ENCODE assay signal across 8 cellular contexts in genomic region chr9:87973791-87974292, GRCh38. TPM values are rescaled to one million over a fixed set of nuclear protein-coding genes. Genes with fewer than 3 reads are reported as not detected.
A peak's percentile ranks its signal among the peaks of the same experiment; 100 is the strongest.
DNase-seq lines count a peak whose midpoint lies in the region; ATAC-seq lines count a peak whose summit lies in the region.

No MANE protein-coding gene starts in this region.

- H3K9me3 ChIP-seq in iPS-15b (ENCODE audit: control insufficient read depth, insufficient read depth, low read length): no peaks in the 10 kb centered on the region

- peaks cover 4% of the 10 kb centered on the region for H3K27me3 Mint-ChIP-seq in activated CD8-positive, alpha-beta T cell treated with anti-CD3 and anti-CD28 coated beads, Interleukin-2, amount 10 ng/mL, durations not matched to agents 7 days and 5 days (ENCODE audit: low read depth)
- H3K27me3 Mint-ChIP-seq in stimulated activated naive B cell treated with anti-CD40 and anti-IgM and Interleukin-4, amounts not matched to agents 10 μg/mL and 1 μg/mL and 100 μg/mL, for 72 hours: peaks cover 29 to 30% of the 10 kb centered on the region in 2 donors

- CTCF ChIA-PET in activated CD8-positive, alpha-beta T cell treated with anti-CD3 and anti-CD28 coated beads, Interleukin-2, amount 10 ng/mL, durations not matched to agents 7 days and 5 days (lab: Charles Lee): interaction anchor here (1.0 to 1.3 kb wide), 4 partner anchors 19 to 605 kb away, joined by 3 to 4 read pairs (median 3); no protein-coding TSS in a partner anchor

- H3K36me3 ChIP-seq in iPS-15b (ENCODE audit: control insufficient read depth, insufficient read depth, low read length): no peaks in the 10 kb centered on the region

- no peaks in the 10 kb centered on the region for H3K36me3 Mint-ChIP-seq in activated CD8-positive, alpha-beta T cell treated with anti-CD3 and anti-CD28 coated beads, Interleukin-2, amount 10 ng/mL, durations not matched to agents 7 days and 5 days (ENCODE audit: low read depth)
- peaks cover 2 to 7% of the 10 kb centered on the region in 2 donors for H3K36me3 Mint-ChIP-seq in stimulated activated naive B cell treated with anti-CD40 and anti-IgM and Interleukin-4, amounts not matched to agents 10 μg/mL and 1 μg/mL and 100 μg/mL, for 72 hours

- peaks cover 13% of the 10 kb centered on the region for H3K4me1 Mint-ChIP-seq in activated CD8-positive, alpha-beta T cell treated with anti-CD3 and anti-CD28 coated beads, Interleukin-2, amount 10 ng/mL, durations not matched to agents 7 days and 5 days (ENCODE audit: low read depth)
- H3K4me1 Mint-ChIP-seq in stimulated activated naive B cell treated with anti-CD40 and anti-IgM and Interleukin-4, amounts not matched to agents 10 μg/mL and 1 μg/mL and 100 μg/mL, for 72 hours: peaks cover 12 to 24% of the 10 kb centered on the region in 2 donors

- peaks cover 17% of the 10 kb centered on the region for H3K27me3 ChIP-seq in iPS-15b (ENCODE audit: control insufficient read depth, insufficient read depth, low read length)

- no peaks in the 10 kb centered on the region for H3K9me3 Mint-ChIP-seq in activated CD8-positive, alpha-beta T cell treated with anti-CD3 and anti-CD28 coated beads, Interleukin-2, amount 10 ng/mL, durations not matched to agents 7 days and 5 days (ENCODE audit: insufficient read depth)
- peaks cover 9 to 11% of the 10 kb centered on the region in 2 donors for H3K9me3 Mint-ChIP-seq in stimulated activated naive B cell treated with anti-CD40 and anti-IgM and Interleukin-4, amounts not matched to agents 10 μg/mL and 1 μg/mL and 100 μg/mL, for 72 hours

- no peak overlapping the region for H3K9ac ChIP-seq in iPS-15b (ENCODE audit: low read depth, low read length)

- H3K4me3 ChIP-seq in iPS-15b (ENCODE audit: low read depth, low read length): peak overlapping the region; percentile 85

- H3K27ac Mint-ChIP-seq in activated CD8-positive, alpha-beta T cell treated with anti-CD3 and anti-CD28 coated beads, Interleukin-2, amount 10 ng/mL, durations not matched to agents 7 days and 5 days: peak overlapping the region; percentile 96
- H3K27ac Mint-ChIP-seq in stimulated activated naive B cell treated with anti-CD40 and anti-IgM and Interleukin-4, amounts not matched to agents 10 μg/mL and 1 μg/mL and 100 μg/mL, for 72 hours: peak overlapping the region; percentile 95

- peak; percentile 1 for DNase-seq in NCI-H146 (lab: John Stamatoyannopoulos, UW)
- DNase-seq in NCI-H146 treated with DMSO at 0.1 percent for 48 hours (lab: John Stamatoyannopoulos, UW; ENCODE audit: unreplicated experiment): no peak
- DNase-seq in activated CD8-positive, alpha-beta T cell treated with anti-CD3 and anti-CD28 coated beads, Interleukin-2, amount 10 ng/mL, durations not matched to agents 7 days and 5 days: no peak
- no peak for DNase-seq in stimulated activated naive B cell treated with anti-CD40 and anti-IgM and Interleukin-4, amounts not matched to agents 10 μg/mL and 1 μg/mL and 100 μg/mL, for 72 hours
- no peak for DNase-seq in NCI-H2029 (lab: John Stamatoyannopoulos, UW)
- DNase-seq in NCI-H345 treated with DMSO at 0.1 percent for 48 hours (lab: John Stamatoyannopoulos, UW; ENCODE audit: unreplicated experiment): no peak
- no peak for DNase-seq in activated CD4-positive, CD25-positive, alpha-beta regulatory T cell treated with anti-CD3 and anti-CD28 coated beads, Interleukin-2, amount 50 U/mL, for 72 hours

- POLR2A ChIA-PET in activated CD8-positive, alpha-beta T cell treated with anti-CD3 and anti-CD28 coated beads, Interleukin-2, amount 10 ng/mL, durations not matched to agents 7 days and 5 days (lab: Charles Lee): interaction anchor here (0.6 to 0.7 kb wide), 2 partner anchors 33 to 1403 kb away, joined by 3 read pairs; no protein-coding TSS in a partner anchor

- peak overlapping the region; percentile 91 for H3K4me3 Mint-ChIP-seq in activated CD8-positive, alpha-beta T cell treated with anti-CD3 and anti-CD28 coated beads, Interleukin-2, amount 10 ng/mL, durations not matched to agents 7 days and 5 days
- peak overlapping the region; percentile 81 to 87 for H3K4me3 Mint-ChIP-seq in stimulated activated naive B cell treated with anti-CD40 and anti-IgM and Interleukin-4, amounts not matched to agents 10 μg/mL and 1 μg/mL and 100 μg/mL, for 72 hours

- ATAC-seq in activated CD8-positive, alpha-beta T cell treated with anti-CD3 and anti-CD28 coated beads, Interleukin-2, amount 10 ng/mL, durations not matched to agents 7 days and 5 days: no peak
- ATAC-seq in stimulated activated naive B cell treated with anti-CD40 and anti-IgM and Interleukin-4, amounts not matched to agents 10 μg/mL and 1 μg/mL and 100 μg/mL, for 72 hours (replicated peaks): peak; percentile 29 to 30

- H3K4me1 ChIP-seq in iPS-15b (ENCODE audit: control insufficient read depth, insufficient read depth, low read length): no peaks in the 10 kb centered on the region

RNA-seq across cellular contexts. Expression of gene CDK20, which starts 0.5 kb away (rescaled TPM):
- total RNA-seq in activated CD8-positive, alpha-beta T cell treated with anti-CD3 and anti-CD28 coated beads, Interleukin-2, amount 10 ng/mL, durations not matched to agents 7 days and 5 days: under 1 TPM; 0.76 to 0.79 TPM

RNA-seq across cellular contexts. Expression of gene SPATA31C1, which starts 56.1 kb away (rescaled TPM):
- not detected for total RNA-seq in activated CD8-positive, alpha-beta T cell treated with anti-CD3 and anti-CD28 coated beads, Interleukin-2, amount 10 ng/mL, durations not matched to agents 7 days and 5 days
